In genomic region chr9:109510506-109510905, GRCh38 we compare ENCODE assay signal across 18 cellular contexts. TPM values are rescaled to one million over a fixed set of nuclear protein-coding genes. Genes with fewer than 3 reads are reported as not detected.
DNase-seq lines count a peak whose midpoint lies in the region; ATAC-seq and TF ChIP-seq lines count a peak whose summit lies in the region.
"Had no signal": no experiment of that assay in that cellular context is flagged by ENCODE, and none has a peak within 500 bp of the region (broad histone marks: within the 10 kb centered on the region; RNA-seq: fewer than 3 reads in every experiment).

No MANE protein-coding gene starts in this region.

- H3K36me3 ChIP-seq in KMS-11 (ENCODE audit: insufficient read depth) (no peaks in the 10 kb centered on the region), spleen (no peaks in the 10 kb centered on the region)

- H3K27ac ChIP-seq in KMS-11 (no peak overlapping the region), spleen (no peak overlapping the region)
- H3K27ac ChIP-seq: C4-2B had no signal

- DNase-seq in amniotic epithelial cell (ENCODE audit: low read depth) (peak; percentile 71), iris pigment epithelial cell (ENCODE audit: low read depth) (peak; percentile 12), spleen (no peak), activated gamma-delta T cell treated with Interleukin-2 at 50 U/mL for 16 hours (no peak)
- DNase-seq in stimulated activated CD4-positive, alpha-beta T cell treated with anti-CD3 and anti-CD28 coated beads, Interleukin-1b, Interleukin-23, amount 100 ng/mL, for 48 hours = no peak
- DNase-seq: ACHN; AML-193; Caco-2; CD4-positive, alpha-beta T cell; GOT3; H7; HFFc6 had no signal

- H3K79me2 ChIP-seq in KMS-11 (ENCODE audit: insufficient read depth, low read depth) = no peaks in the 10 kb centered on the region

- no peaks in the 10 kb centered on the region for H3K9me3 ChIP-seq in spleen
- H3K9me3 ChIP-seq: Caco-2 had no signal

- 87 to 96% (median 93%) methylated on average over 5 of the region's 5 CpGs for WGBS in spleen, 5 donors

- H2AFZ ChIP-seq in KMS-11 (ENCODE audit: low read depth) = no peak overlapping the region

- no peak overlapping the region for H3K4me3 ChIP-seq in KMS-11 (IDR thresholded peaks at IDR 0.05; ENCODE audit: insufficient read depth, low read depth, low read length)
- no peak overlapping the region for H3K4me3 ChIP-seq in spleen

- TF ChIP-seq POLR2A in spleen (IDR thresholded peaks at IDR 0.05) = no peak

- no peaks in the 10 kb centered on the region for H4K20me1 ChIP-seq in KMS-11 (ENCODE audit: insufficient read depth)

- intact Hi-C loops in spleen (cut with DNase I; ENCODE audit: low total_unique reads) = no loop called here

- TF ChIP-seq CTCF in KMS-11 (conservative IDR thresholded peaks at IDR 0.05; ENCODE audit: low read depth, low read length) (no peak), spleen (IDR thresholded peaks at IDR 0.05 in 8 of 11, conservative IDR thresholded peaks at IDR 0.05 in 3 of 11) (no peak)

- H3K9ac ChIP-seq in KMS-11 = no peak overlapping the region

- no peaks in the 10 kb centered on the region for H3K27me3 ChIP-seq in KMS-11 (ENCODE audit: insufficient read depth, low read depth)
- peaks cover 0 to 36% (median 0%) of the 10 kb centered on the region in 7 donors for H3K27me3 ChIP-seq in spleen (replicated peaks in 1 of 7)

- ATAC-seq in HG02588 (IDR thresholded peaks at IDR 0.05; ENCODE audit: unreplicated experiment) = no peak
- ATAC-seq: HCT116, HepG2 had no signal

- H3K4me2 ChIP-seq in KMS-11 = peak overlapping the region; percentile 40; the same call in 1 of the 2 replicates

- H3K4me1 ChIP-seq in KMS-11 (ENCODE audit: low read depth, poor library complexity, severe bottlenecking) = peaks cover 44% of the 10 kb centered on the region
- no peaks in the 10 kb centered on the region for H3K4me1 ChIP-seq in spleen

RNA-seq across cellular contexts. Expression of gene PTPN3, which starts 12.4 kb away (rescaled TPM):
- 1 to 10 TPM in 2 of 7 donors, under 1 TPM in 5; 0.30 to 1.7 (median 0.56) TPM for total RNA-seq in spleen
- under 1 TPM; 0.20 to 0.35 (median 0.29) TPM for polyA plus RNA-seq in spleen
- total RNA-seq: CD4-positive, alpha-beta T cell; HFFc6 had no signal
- polyA plus RNA-seq: IgD-negative memory B cell had no signal

Comparison
In these comparisons a context has a peak if more than half of its experiments do, and no peak if none do; other contexts are left out.
1. DNase-seq: peak in amniotic epithelial cell (single experiment) and iris pigment epithelial cell (single experiment); none in spleen (single experiment), activated gamma-delta T cell treated with Interleukin-2 at 50 U/mL for 16 hours (single experiment) and stimulated activated CD4-positive, alpha-beta T cell treated with anti-CD3 and anti-CD28 coated beads, Interleukin-1b, Interleukin-23, amount 100 ng/mL, for 48 hours (single experiment).